22 cellular contexts compared by ENCODE assay signal in genomic region chrX:93977641-93978040, GRCh38.
A peak's percentile ranks its signal among the peaks of the same experiment; 100 is the strongest.
DNase-seq lines count a peak whose midpoint lies in the region; FAIRE-seq and TF ChIP-seq lines count a peak whose summit lies in the region.
"Had no signal": no experiment of that assay in that cellular context is flagged by ENCODE, and none has a peak within 500 bp of the region (broad histone marks: within the 10 kb centered on the region; RNA-seq: fewer than 3 reads in every experiment).

No MANE protein-coding gene starts in this region.

- no peaks in the 10 kb centered on the region for H3K4me1 ChIP-seq in astrocyte (ENCODE audit: insufficient read depth, low read length)
- H3K4me1 ChIP-seq in trophoblast cell (ENCODE audit: control insufficient read depth in 1 of 2, insufficient read depth in 2 of 2, low read length in 2 of 2), result no peaks in the 10 kb centered on the region
- H3K4me1 ChIP-seq: BLaER1 treated with 17β-estradiol and CSF1 and Interleukin-3, amounts not matched to agents 10 nM and 100 nM; Caco-2 had no signal

- H3K27ac ChIP-seq in astrocyte (ENCODE audit: low read depth, low read length), result no peak overlapping the region
- no peak overlapping the region for H3K27ac ChIP-seq in trophoblast cell (ENCODE audit: low read depth, low read length)
- H3K27ac ChIP-seq: BLaER1 treated with 17β-estradiol and CSF1 and Interleukin-3, amounts not matched to agents 10 nM and 100 nM; C4-2B had no signal

- H4K20me1 ChIP-seq in astrocyte (ENCODE audit: insufficient read depth, low read length), result no peaks in the 10 kb centered on the region

- DNase-seq in astrocyte (ENCODE audit: low read depth) (no peak), fibroblast of villous mesenchyme (ENCODE audit: low read depth) (peak; percentile 1), trophoblast cell (peak; percentile 4 to 70), cerebellar nuclear complex (lab: John Stamatoyannopoulos, UW) (no peak), OCI-M2 (lab: John Stamatoyannopoulos, UW; ENCODE audit: unreplicated experiment) (no peak), Ammon's horn (ENCODE audit: low spot score) (no peak)
- DNase-seq: 8988T; ACHN; Caco-2; Calu3; CD4-positive, alpha-beta T cell; CD8-positive, alpha-beta T cell; DMS79 treated with DMSO at 0.1 percent for 48 hours; GF-D8 had no signal

- no peak for TF ChIP-seq CTCF in astrocyte (IDR thresholded peaks at IDR 0.05; ENCODE audit: insufficient read depth, low read depth, low read length)
- no peak for TF ChIP-seq CTCF in fibroblast of villous mesenchyme (IDR thresholded peaks at IDR 0.05; ENCODE audit: insufficient read depth, low read depth, low read length)

- peaks cover 1% of the 10 kb centered on the region for H3K9me3 Mint-ChIP-seq in astrocyte (ENCODE audit: unreplicated experiment)
- H3K9me3 Mint-ChIP-seq: CD8-positive, alpha-beta T cell had no signal

- H3K9ac ChIP-seq in astrocyte (ENCODE audit: low read length) (no peak overlapping the region), trophoblast cell (ENCODE audit: low read length) (no peak overlapping the region)
- H3K9ac ChIP-seq: BLaER1 treated with 17β-estradiol and CSF1 and Interleukin-3, amounts not matched to agents 10 nM and 100 nM had no signal

- no peak overlapping the region for H2BK5ac ChIP-seq in trophoblast cell (ENCODE audit: low read depth, low read length, poor library complexity)

- H4K8ac ChIP-seq in trophoblast cell (ENCODE audit: low read depth, low read length), result no peak overlapping the region

- H3K14ac ChIP-seq in trophoblast cell (ENCODE audit: low read length), result no peak overlapping the region

- no peak overlapping the region for H2BK12ac ChIP-seq in trophoblast cell (ENCODE audit: low read length)

- H2AK5ac ChIP-seq in trophoblast cell (ENCODE audit: low read length), result no peak overlapping the region

- H3K36me3 ChIP-seq in astrocyte (ENCODE audit: insufficient read depth, low read length), result no peaks in the 10 kb centered on the region
- H3K36me3 ChIP-seq in trophoblast cell (ENCODE audit: control insufficient read depth in 1 of 2, insufficient read depth in 2 of 2, low read length in 2 of 2), result no peaks in the 10 kb centered on the region
- H3K36me3 ChIP-seq: BLaER1 treated with 17β-estradiol and CSF1 and Interleukin-3, amounts not matched to agents 10 nM and 100 nM had no signal

- H3K36me3 Mint-ChIP-seq in astrocyte (ENCODE audit: low read depth, unreplicated experiment), result no peaks in the 10 kb centered on the region
- H3K36me3 Mint-ChIP-seq: CD8-positive, alpha-beta T cell had no signal

- H3K4me3 Mint-ChIP-seq in astrocyte (ENCODE audit: unreplicated experiment), result no peak overlapping the region
- H3K4me3 Mint-ChIP-seq: B cell; CD4-positive, alpha-beta T cell; CD8-positive, alpha-beta T cell had no signal

- no peaks in the 10 kb centered on the region for H3K79me1 ChIP-seq in trophoblast cell (ENCODE audit: low read length)

- no peak overlapping the region for H4K12ac ChIP-seq in trophoblast cell (ENCODE audit: low read depth, low read length)

- no peak overlapping the region for H2BK120ac ChIP-seq in trophoblast cell (ENCODE audit: insufficient read depth, low read length, poor library complexity)

- H3K23ac ChIP-seq in trophoblast cell (ENCODE audit: low read length), result no peak overlapping the region

- H3K27me3 ChIP-seq in astrocyte (ENCODE audit: insufficient read depth, low read length), result no peaks in the 10 kb centered on the region
- no peaks in the 10 kb centered on the region for H3K27me3 ChIP-seq in trophoblast cell (ENCODE audit: insufficient read depth, low read length)

- no peak overlapping the region for H3K4ac ChIP-seq in trophoblast cell (ENCODE audit: low read depth, low read length)

- H2AFZ ChIP-seq in astrocyte (ENCODE audit: low read depth, low read length), result no peak overlapping the region
- H2AFZ ChIP-seq in trophoblast cell (ENCODE audit: insufficient read depth, low read length, poor library complexity), result no peak overlapping the region

- peak; percentile 47 for FAIRE-seq in astrocyte (lab: Jason Lieb, UNC)
- FAIRE-seq: A204.1, D721Med, G401.6, GM12891, GM19239 had no signal

- H3K79me2 ChIP-seq in astrocyte (ENCODE audit: insufficient read depth, low read length), result no peaks in the 10 kb centered on the region
- no peaks in the 10 kb centered on the region for H3K79me2 ChIP-seq in trophoblast cell (ENCODE audit: control insufficient read depth, insufficient read depth, low read length, poor library complexity)

- H3K4me2 ChIP-seq in astrocyte (ENCODE audit: low read length) (no peak overlapping the region), trophoblast cell (ENCODE audit: low read length) (no peak overlapping the region)
- H3K4me2 ChIP-seq: BLaER1 treated with 17β-estradiol and CSF1 and Interleukin-3, amounts not matched to agents 10 nM and 100 nM had no signal

- H3K27me3 Mint-ChIP-seq in astrocyte (ENCODE audit: low read depth, unreplicated experiment), result no peaks in the 10 kb centered on the region
- H3K27me3 Mint-ChIP-seq: B cell; CD4-positive, alpha-beta T cell had no signal

- no peaks in the 10 kb centered on the region for H3K9me3 ChIP-seq in astrocyte (ENCODE audit: insufficient read depth, low read depth, low read length)
- peaks cover 2% of the 10 kb centered on the region for H3K9me3 ChIP-seq in trophoblast cell (ENCODE audit: insufficient read depth, low read depth, low read length)
- H3K9me3 ChIP-seq: Caco-2 had no signal

- no peak overlapping the region for H4K91ac ChIP-seq in trophoblast cell (ENCODE audit: low read depth, low read length)

- no peak overlapping the region for H3K18ac ChIP-seq in trophoblast cell (ENCODE audit: low read length)

- no peak overlapping the region for H3K4me3 ChIP-seq in astrocyte (ENCODE audit: insufficient read depth, low read depth, low read length)
- no peak overlapping the region for H3K4me3 ChIP-seq in fibroblast of villous mesenchyme (ENCODE audit: low read depth, low read length)
- no peak overlapping the region for H3K4me3 ChIP-seq in trophoblast cell (ENCODE audit: low read depth, low read length)
- H3K4me3 ChIP-seq: BLaER1 treated with 17β-estradiol and CSF1 and Interleukin-3, amounts not matched to agents 10 nM and 100 nM had no signal

- H3K4me1 Mint-ChIP-seq in astrocyte (ENCODE audit: low read depth, unreplicated experiment), result no peaks in the 10 kb centered on the region
- H3K4me1 Mint-ChIP-seq: B cell had no signal

- H3K27ac Mint-ChIP-seq in astrocyte (ENCODE audit: unreplicated experiment), result no peak overlapping the region
- H3K27ac Mint-ChIP-seq: B cell; CD4-positive, alpha-beta T cell; CD8-positive, alpha-beta T cell had no signal

Comparison
In these comparisons a context has a peak if more than half of its experiments do, and no peak if none do; other contexts are left out.
1. DNase-seq: peak in fibroblast of villous mesenchyme (single experiment) and trophoblast cell (2 of 2); none in astrocyte (single experiment), cerebellar nuclear complex (0 of 2), OCI-M2 (single experiment) and Ammon's horn (single experiment).